In the genomic region with DNA sequence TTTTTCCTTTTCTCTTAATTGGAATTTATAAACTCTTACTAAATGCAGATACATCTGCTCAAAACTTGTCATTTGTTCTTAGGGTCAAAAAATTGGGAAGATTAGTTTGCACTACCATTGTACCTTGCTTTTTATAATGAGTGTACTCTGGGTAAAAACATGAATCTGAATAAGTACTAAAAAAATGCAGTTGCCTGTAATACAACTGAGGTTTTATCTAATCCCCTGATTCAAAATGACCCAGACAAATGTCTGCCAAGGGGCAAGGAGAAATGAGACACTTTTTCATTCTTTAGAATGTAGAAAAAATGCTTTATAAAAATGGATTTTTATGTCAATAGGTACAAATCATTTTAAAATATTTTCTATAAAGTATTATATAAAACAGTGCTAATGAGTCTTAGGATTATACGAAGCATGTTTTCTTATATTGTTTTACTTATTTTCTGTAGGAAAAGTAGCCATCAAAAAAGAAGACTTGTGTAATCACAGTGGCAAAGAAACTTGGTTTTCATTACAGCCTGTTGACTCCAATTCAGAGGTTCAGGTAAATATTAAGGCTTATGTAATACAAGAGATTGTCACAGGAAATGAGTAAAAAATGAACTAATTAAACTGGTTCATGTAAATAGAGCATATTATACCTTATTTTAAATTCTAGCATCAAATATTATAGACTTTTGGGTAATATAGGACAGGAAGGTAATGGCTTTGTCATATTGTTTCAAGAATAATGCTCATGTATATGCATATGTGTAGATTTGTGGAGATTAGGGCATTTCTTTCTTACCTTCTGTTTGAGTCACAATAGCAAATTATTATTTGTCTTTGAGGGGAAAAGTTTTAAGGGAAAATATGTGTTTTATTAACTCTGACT, we compare ENCODE assay signal across 8 cellular contexts. TPM values are rescaled to one million over a fixed set of nuclear protein-coding genes. Genes with fewer than 3 reads are reported as not detected.
A peak's percentile ranks its signal among the peaks of the same experiment; 100 is the strongest.
DNase-seq lines count a peak whose midpoint lies in the region; ATAC-seq and TF ChIP-seq lines count a peak whose summit lies in the region.

No MANE protein-coding gene starts in this region.

- H3K36me3 ChIP-seq in heart right ventricle: peaks cover 0 to 14% (median 0%) of the 10 kb centered on the region in 9 donors
- no peaks in the 10 kb centered on the region for H3K36me3 ChIP-seq in adrenal gland (replicated peaks in 1 of 2)
- H3K36me3 ChIP-seq in muscle layer of duodenum (ENCODE audit: control insufficient read depth in 1 of 2, insufficient read depth in 2 of 2, low read length in 2 of 2): no peaks in the 10 kb centered on the region
- no peaks in the 10 kb centered on the region for H3K36me3 ChIP-seq in uterus

- TF ChIP-seq CTCF in heart right ventricle (IDR thresholded peaks at IDR 0.05): no peak
- TF ChIP-seq CTCF in adrenal gland (IDR thresholded peaks at IDR 0.05): no peak
- no peak for TF ChIP-seq CTCF in uterus (IDR thresholded peaks at IDR 0.05)

- no peaks in the 10 kb centered on the region for H3K9me3 ChIP-seq in heart right ventricle
- no peaks in the 10 kb centered on the region for H3K9me3 ChIP-seq in adrenal gland (replicated peaks in 1 of 3)
- H3K9me3 ChIP-seq in muscle layer of duodenum (ENCODE audit: control insufficient read depth in 1 of 2, low read length in 2 of 2): no peaks in the 10 kb centered on the region
- no peaks in the 10 kb centered on the region for H3K9me3 ChIP-seq in uterus

- H3K27ac ChIP-seq in heart right ventricle (peak overlapping the region in 9 of 10 donors; percentile 1 to 75 (median 59)), adrenal gland (peak overlapping the region in 4 of 5 donors; percentile 27 to 60 (median 36)), muscle layer of duodenum (ENCODE audit: low read length) (peak overlapping the region; percentile 36), uterus (peak overlapping the region; percentile 35 to 76)

- H3K4me3 ChIP-seq in heart right ventricle: no peak overlapping the region
- H3K4me3 ChIP-seq in adrenal gland: peak overlapping the region in 1 of 4 donors; percentile 16
- H3K4me3 ChIP-seq in muscle layer of duodenum (ENCODE audit: low read depth in 1 of 2, low read length in 2 of 2): no peak overlapping the region
- H3K4me3 ChIP-seq in uterus: no peak overlapping the region

- H3K27me3 ChIP-seq in heart right ventricle (no peaks in the 10 kb centered on the region), adrenal gland (no peaks in the 10 kb centered on the region), muscle layer of duodenum (ENCODE audit: low read depth, low read length) (no peaks in the 10 kb centered on the region), uterus (no peaks in the 10 kb centered on the region)

- WGBS in heart right ventricle, 2 donors: 82 to 86% methylated on average over 1 of the region's 1 CpG
- 87 to 93% (median 90%) methylated on average over 1 of the region's 1 CpG for WGBS in adrenal gland, 4 donors

- TF ChIP-seq POLR2A in adrenal gland (IDR thresholded peaks at IDR 0.05) (no peak), uterus (IDR thresholded peaks at IDR 0.05) (no peak)

- no peak for DNase-seq in heart right ventricle
- DNase-seq in Right ventricle myocardium inferior (ENCODE audit: missing footprints): no peak
- DNase-seq in adrenal gland: no peak
- no peak for DNase-seq in uterus
- DNase-seq in GM03348 (ENCODE audit: low spot score): no peak
- DNase-seq in NCI-H446 treated with DMSO at 0.1 percent for 48 hours (lab: John Stamatoyannopoulos, UW): no peak
- no peak for DNase-seq in epidermal melanocyte (ENCODE audit: insufficient read length, low spot score)

- intact Hi-C loops in heart right ventricle (cut with DNase I) (no loop called here), Right ventricle myocardium inferior (cut with DNase I) (no loop called here), adrenal gland (cut with DNase I) (no loop called here), uterus (cut with DNase I; ENCODE audit: low total_unique reads) (no loop called here)

- H3K4me1 ChIP-seq in heart right ventricle (peaks cover 0 to 67% (median 28%) of the 10 kb centered on the region in 9 donors), adrenal gland (replicated peaks in 1 of 2) (peaks cover 31% of the 10 kb centered on the region in 2 donors), muscle layer of duodenum (ENCODE audit: control insufficient read depth in 1 of 2, insufficient read depth in 2 of 2, low read length in 2 of 2) (peaks cover 0 to 4% of the 10 kb centered on the region in 2 donors), uterus (no peaks in the 10 kb centered on the region)

- ATAC-seq in heart right ventricle (no peak), Right ventricle myocardium inferior (no peak)

RNA-seq across cellular contexts. Expression of a gene that starts 42.7 kb away (rescaled TPM):
- total RNA-seq in heart right ventricle (1 to 10 TPM; 2.7 to 7.7 (median 5.1) TPM), Right ventricle myocardium inferior (6.4 TPM), adrenal gland (10 to 100 TPM in 6 of 8 donors, 1 to 10 TPM in 2; 8.8 to 52.5 (median 13.8) TPM), uterus (10 to 100 TPM; 11.3 to 49.4 (median 38.7) TPM)
- polyA plus RNA-seq in heart right ventricle (1 to 10 TPM; 1.4 to 6.5 TPM), adrenal gland (1 to 10 TPM; 5.7 to 7.3 (median 6.3) TPM)
